ENCODE assay signal across 1 cellular context in the genomic region with DNA sequence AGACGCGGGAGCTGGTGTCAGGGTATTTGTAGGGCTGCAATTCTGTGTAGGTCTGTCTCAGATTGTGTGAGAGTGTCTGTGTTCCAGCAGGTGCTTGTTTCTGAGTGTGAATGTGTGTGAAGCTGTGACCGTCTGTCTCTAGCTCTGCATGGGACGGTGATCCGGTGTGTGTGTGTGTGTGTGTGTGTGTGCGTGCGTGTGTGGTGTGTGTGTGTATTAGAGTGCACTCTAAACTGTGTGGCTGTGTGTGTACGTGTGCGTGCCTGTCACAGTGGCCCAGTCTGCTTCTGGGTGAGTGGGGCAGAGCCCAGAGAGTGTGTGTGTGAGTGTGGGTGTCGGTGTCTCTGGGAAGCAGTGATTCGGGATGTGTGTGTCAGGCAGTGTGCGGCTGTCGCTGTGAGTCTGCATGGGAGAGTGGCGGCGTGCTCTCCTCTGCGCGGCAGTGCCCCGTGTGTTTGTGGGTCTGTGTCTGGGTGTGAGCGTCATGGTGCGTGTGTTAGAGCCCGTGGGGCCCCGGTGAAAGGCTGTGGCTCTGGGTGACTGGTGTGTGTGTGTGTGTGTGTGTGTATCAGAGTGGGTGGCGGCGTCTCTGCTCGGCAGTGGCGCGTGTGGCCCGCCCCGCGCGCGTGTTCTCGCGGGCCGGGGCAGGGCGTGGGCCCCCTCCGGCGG.
TF ChIP-seq lines count a peak whose summit lies in the region.

No MANE protein-coding gene starts in this region.

TF ChIP-seq in HEK293, 187 proteins besides CTCF, POLR2A, EP300 and RAD21 (continued from another document and continues in another):
- TF ChIP-seq PRDM4 (tag by site-specific recombination; IDR thresholded peaks at IDR 0.05) (no peak), ZNF843 (tag by site-specific recombination; IDR thresholded peaks at IDR 0.05) (no peak), ZNF202 (tag by site-specific recombination; IDR thresholded peaks at IDR 0.05; ENCODE audit: borderline replicate concordance) (no peak), ZNF473 (tag by site-specific recombination; IDR thresholded peaks at IDR 0.05) (peak; percentile 64; the same call in 1 of the 2 replicates), SCRT1 (tag by site-specific recombination; IDR thresholded peaks at IDR 0.05; ENCODE audit: borderline replicate concordance) (peak; percentile 56; the same call in 1 of the 2 replicates), SALL2 (tag by site-specific recombination; IDR thresholded peaks at IDR 0.05; ENCODE audit: borderline replicate concordance) (no peak), ZNF529 (tag by site-specific recombination; IDR thresholded peaks at IDR 0.05; ENCODE audit: insufficient replicate concordance) (no peak), TCF7L2 (IDR thresholded peaks at IDR 0.05; ENCODE audit: borderline replicate concordance, low read depth, low read length) (no peak), ZBTB1 (tag by site-specific recombination; IDR thresholded peaks at IDR 0.05) (no peak), ZNF596 (tag by site-specific recombination; IDR thresholded peaks at IDR 0.05) (no peak), ZNF747 (tag by site-specific recombination; IDR thresholded peaks at IDR 0.05) (no peak), ZIC2 (tag by site-specific recombination; IDR thresholded peaks at IDR 0.05) (peak; percentile 26; the same call in 1 of the 2 replicates), PRDM10 (tag by site-specific recombination; IDR thresholded peaks at IDR 0.05) (no peak), KLF9 (tag by site-specific recombination; IDR thresholded peaks at IDR 0.05; ENCODE audit: low read depth) (no peak; the same call in 1 of the 2 replicates), ZNF362 (tag by site-specific recombination; IDR thresholded peaks at IDR 0.05) (no peak), GLI4 (tag by site-specific recombination; IDR thresholded peaks at IDR 0.05) (peak; percentile 84; the same call in 1 of the 2 replicates), ZNF701 (tag by site-specific recombination; IDR thresholded peaks at IDR 0.05) (0 out of 2 replicates have a peak, but pooled peaks have one; percentile 38), ZNF600 (tag by site-specific recombination; IDR thresholded peaks at IDR 0.05) (0 out of 2 replicates have a peak, but pooled peaks have one; percentile 16), ZNF404 (tag by site-specific recombination; IDR thresholded peaks at IDR 0.05) (no peak), HOXA7 (CRISPR knock-in tag; IDR thresholded peaks at IDR 0.05; ENCODE audit: borderline replicate concordance) (no peak), ZNF175 (tag by site-specific recombination; IDR thresholded peaks at IDR 0.05) (no peak), ZFP37 (tag by site-specific recombination; IDR thresholded peaks at IDR 0.05) (no peak), ZEB2 (tag by site-specific recombination; IDR thresholded peaks at IDR 0.05) (no peak), KLF10 (tag by site-specific recombination; IDR thresholded peaks at IDR 0.05) (no peak), ZNF211 (tag by site-specific recombination; IDR thresholded peaks at IDR 0.05; ENCODE audit: low read depth) (no peak), ZBTB21 (tag by site-specific recombination; IDR thresholded peaks at IDR 0.05) (no peak; the same call in 1 of the 2 replicates), ZNF560 (tag by site-specific recombination; IDR thresholded peaks at IDR 0.05; ENCODE audit: borderline replicate concordance) (no peak), ZBTB11 (tag by site-specific recombination; conservative IDR thresholded peaks at IDR 0.05; ENCODE audit: low read depth) (no peak), ZNF621 (tag by site-specific recombination; IDR thresholded peaks at IDR 0.05) (0 out of 2 replicates have a peak, but pooled peaks have one; percentile 48), ZNF169 (tag by site-specific recombination; IDR thresholded peaks at IDR 0.05) (0 out of 2 replicates have a peak, but pooled peaks have one; percentile 10), ZNF114 (tag by site-specific recombination; IDR thresholded peaks at IDR 0.05) (0 out of 2 replicates have a peak, but pooled peaks have one; percentile 10), ZNF548 (tag by site-specific recombination; IDR thresholded peaks at IDR 0.05) (no peak), SP2 (tag by site-specific recombination; IDR thresholded peaks at IDR 0.05) (no peak), ZNF274 (IDR thresholded peaks at IDR 0.05; ENCODE audit: low read length) (no peak), ZNF274 (tag by site-specific recombination; IDR thresholded peaks at IDR 0.05; ENCODE audit: borderline replicate concordance) (no peak), ZNF785 (tag by site-specific recombination; IDR thresholded peaks at IDR 0.05) (peak; percentile 72; the same call in 1 of the 2 replicates), ZNF184 (tag by site-specific recombination; IDR thresholded peaks at IDR 0.05) (no peak), ZNF394 (tag by site-specific recombination; IDR thresholded peaks at IDR 0.05; ENCODE audit: borderline replicate concordance) (no peak)
- TF ChIP-seq, protein P1, sequence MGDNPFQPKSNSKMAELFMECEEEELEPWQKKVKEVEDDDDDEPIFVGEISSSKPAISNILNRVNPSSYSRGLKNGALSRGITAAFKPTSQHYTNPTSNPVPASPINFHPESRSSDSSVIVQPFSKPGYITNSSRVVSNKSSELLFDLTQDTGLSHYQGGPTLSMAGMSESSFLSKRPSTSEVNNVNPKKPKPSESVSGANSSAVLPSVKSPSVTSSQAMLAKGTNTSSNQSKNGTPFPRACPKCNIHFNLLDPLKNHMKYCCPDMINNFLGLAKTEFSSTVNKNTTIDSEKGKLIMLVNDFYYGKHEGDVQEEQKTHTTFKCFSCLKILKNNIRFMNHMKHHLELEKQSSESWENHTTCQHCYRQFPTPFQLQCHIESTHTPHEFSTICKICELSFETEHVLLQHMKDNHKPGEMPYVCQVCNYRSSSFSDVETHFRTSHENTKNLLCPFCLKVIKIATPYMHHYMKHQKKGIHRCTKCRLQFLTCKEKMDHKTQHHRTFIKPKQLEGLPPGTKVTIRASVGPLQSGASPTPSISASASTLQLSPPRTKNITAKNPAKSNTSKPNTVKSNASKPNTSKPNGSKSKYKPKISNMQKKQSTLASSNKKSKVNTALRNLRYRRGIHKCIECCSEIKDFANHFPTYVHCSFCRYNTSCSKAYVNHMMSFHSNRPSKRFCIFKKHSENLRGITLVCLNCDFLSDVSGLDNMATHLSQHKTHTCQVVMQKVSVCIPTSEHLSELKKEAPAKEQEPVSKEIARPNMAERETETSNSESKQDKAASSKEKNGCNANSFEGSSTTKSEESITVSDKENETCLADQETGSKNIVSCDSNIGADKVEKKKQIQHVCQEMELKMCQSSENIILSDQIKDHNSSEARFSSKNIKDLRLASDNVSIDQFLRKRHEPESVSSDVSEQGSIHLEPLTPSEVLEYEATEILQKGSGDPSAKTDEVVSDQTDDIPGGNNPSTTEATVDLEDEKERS (tag by site-specific recombination; IDR thresholded peaks at IDR 0.05): no peak
- TF ChIP-seq, protein P2, sequence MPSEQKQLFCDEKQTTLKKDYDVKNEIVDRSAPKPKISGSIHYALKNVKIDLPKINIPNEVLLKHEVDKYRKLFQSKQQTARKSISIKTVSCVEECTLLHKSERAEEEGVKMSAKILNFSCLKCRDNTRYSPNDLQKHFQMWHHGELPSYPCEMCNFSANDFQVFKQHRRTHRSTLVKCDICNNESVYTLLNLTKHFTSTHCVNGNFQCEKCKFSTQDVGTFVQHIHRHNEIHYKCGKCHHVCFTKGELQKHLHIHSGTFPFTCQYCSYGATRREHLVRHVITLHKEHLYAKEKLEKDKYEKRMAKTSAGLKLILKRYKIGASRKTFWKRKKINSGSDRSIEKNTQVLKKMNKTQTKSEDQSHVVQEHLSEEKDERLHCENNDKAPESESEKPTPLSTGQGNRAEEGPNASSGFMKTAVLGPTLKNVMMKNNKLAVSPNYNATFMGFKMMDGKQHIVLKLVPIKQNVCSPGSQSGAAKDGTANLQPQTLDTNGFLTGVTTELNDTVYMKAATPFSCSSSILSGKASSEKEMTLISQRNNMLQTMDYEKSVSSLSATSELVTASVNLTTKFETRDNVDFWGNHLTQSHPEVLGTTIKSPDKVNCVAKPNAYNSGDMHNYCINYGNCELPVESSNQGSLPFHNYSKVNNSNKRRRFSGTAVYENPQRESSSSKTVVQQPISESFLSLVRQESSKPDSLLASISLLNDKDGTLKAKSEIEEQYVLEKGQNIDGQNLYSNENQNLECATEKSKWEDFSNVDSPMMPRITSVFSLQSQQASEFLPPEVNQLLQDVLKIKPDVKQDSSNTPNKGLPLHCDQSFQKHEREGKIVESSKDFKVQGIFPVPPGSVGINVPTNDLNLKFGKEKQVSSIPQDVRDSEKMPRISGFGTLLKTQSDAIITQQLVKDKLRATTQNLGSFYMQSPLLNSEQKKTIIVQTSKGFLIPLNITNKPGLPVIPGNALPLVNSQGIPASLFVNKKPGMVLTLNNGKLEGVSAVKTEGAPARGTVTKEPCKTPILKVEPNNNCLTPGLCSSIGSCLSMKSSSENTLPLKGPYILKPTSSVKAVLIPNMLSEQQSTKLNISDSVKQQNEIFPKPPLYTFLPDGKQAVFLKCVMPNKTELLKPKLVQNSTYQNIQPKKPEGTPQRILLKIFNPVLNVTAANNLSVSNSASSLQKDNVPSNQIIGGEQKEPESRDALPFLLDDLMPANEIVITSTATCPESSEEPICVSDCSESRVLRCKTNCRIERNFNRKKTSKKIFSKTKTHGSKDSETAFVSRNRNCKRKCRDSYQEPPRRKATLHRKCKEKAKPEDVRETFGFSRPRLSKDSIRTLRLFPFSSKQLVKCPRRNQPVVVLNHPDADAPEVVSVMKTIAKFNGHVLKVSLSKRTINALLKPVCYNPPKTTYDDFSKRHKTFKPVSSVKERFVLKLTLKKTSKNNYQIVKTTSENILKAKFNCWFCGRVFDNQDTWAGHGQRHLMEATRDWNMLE (tag by site-specific recombination; conservative IDR thresholded peaks at IDR 0.05; ENCODE audit: low read depth): no peak
